ENCODE assay signal across 8 cellular contexts in the genomic region with DNA sequence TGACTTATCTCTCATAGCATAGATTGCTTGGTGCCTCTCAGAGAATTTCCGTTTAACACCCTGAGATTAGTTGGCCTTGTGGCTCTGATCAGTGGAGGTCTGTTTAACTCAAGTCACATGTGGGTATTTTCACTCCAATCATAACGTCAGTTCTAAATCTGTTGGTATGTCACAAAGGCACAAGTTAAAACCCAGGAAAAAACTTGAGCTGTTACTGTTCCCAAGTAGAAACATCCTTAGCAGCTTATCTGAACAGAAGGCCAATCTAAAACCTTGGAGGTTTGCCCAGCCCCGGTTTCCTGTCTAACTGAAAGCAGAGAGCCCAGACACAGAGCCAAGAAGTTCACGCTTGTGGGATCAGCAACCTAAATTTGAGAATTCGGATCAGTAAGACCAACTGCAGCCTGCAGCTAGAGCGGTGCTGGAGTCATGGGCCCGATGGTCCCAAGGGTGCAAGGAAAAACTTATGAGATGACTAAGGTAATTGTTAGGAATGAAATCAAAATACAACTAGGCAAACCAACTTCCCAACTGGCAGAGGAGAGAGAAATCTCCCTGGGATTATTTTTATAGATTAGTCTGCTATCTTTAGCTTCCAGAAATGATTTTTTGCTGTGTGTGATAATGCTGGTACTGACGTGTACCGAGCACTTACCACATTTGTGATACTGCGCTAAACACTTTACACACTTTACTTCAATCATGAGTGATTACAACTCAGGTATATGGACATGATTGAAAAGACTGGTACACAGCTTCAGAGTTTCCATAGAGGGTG.
A peak's percentile ranks its signal among the peaks of the same experiment; 100 is the strongest.
DNase-seq lines count a peak whose midpoint lies in the region; ATAC-seq and TF ChIP-seq lines count a peak whose summit lies in the region.

No MANE protein-coding gene starts in this region.

- peak overlapping the region; percentile 67 for H3K4me2 ChIP-seq in GM23248 (ENCODE audit: unreplicated experiment)

- TF ChIP-seq CTCF in left ventricle myocardium inferior (IDR thresholded peaks at IDR 0.05; ENCODE audit: borderline replicate concordance) (no peak), RWPE1 (conservative IDR thresholded peaks at IDR 0.05; ENCODE audit: low read depth) (no peak), WTC11 (IDR thresholded peaks at IDR 0.05) (no peak)

- H3K27me3 ChIP-seq in GM23248 (replicated peaks; ENCODE audit: insufficient read depth) (no peaks in the 10 kb centered on the region), adipocyte (replicated peaks; ENCODE audit: control insufficient read depth, insufficient read depth, low read length) (no peaks in the 10 kb centered on the region), left ventricle myocardium inferior (ENCODE audit: low read depth) (no peaks in the 10 kb centered on the region)

- H3K4me3 Mint-ChIP-seq in WTC11 = no peak overlapping the region

- peak overlapping the region; percentile 43 for H3K4me3 ChIP-seq in GM23248
- H3K4me3 ChIP-seq in adipocyte (ENCODE audit: low read length) = peak overlapping the region; percentile 23
- H3K4me3 ChIP-seq in left ventricle myocardium inferior = peak overlapping the region; percentile 41
- H3K4me3 ChIP-seq in skin epidermis = no peak overlapping the region

- CTCF ChIA-PET in RWPE1 (lab: Yijun Ruan, JAX) (no interaction called here), WTC11 (lab: Charles Lee) (no interaction called here)

- intact Hi-C loops in left ventricle myocardium inferior (cut with micrococcal nuclease) = no loop called here

- peaks cover 44% of the 10 kb centered on the region for H3F3A ChIP-seq in GM23248 (ENCODE audit: insufficient read depth)

- H4K20me1 ChIP-seq in GM23248 (ENCODE audit: insufficient read depth) = no peaks in the 10 kb centered on the region

- 20 to 24% methylated on average over 10 of the region's 10 CpGs for WGBS in GM23248 (ENCODE audit: low coverage in 1 of 2, low lambda C conversion rate in 2 of 2, missing lambda C conversion rate in 2 of 2), 2 experiments

- H3K27me3 Mint-ChIP-seq in WTC11 (ENCODE audit: low read depth) = no peaks in the 10 kb centered on the region

- in situ Hi-C loops in GM23248 (cut with MboI) = no loop called here

- peak; percentile 79 for DNase-seq in GM23248
- peak; percentile 95 for DNase-seq in adipocyte (ENCODE audit: low read depth)
- peak; percentile 92 for DNase-seq in left ventricle myocardium inferior
- no peak for DNase-seq in RWPE1 (ENCODE audit: low spot score)
- no peak for DNase-seq in WTC11 (ENCODE audit: low spot score)
- no peak for DNase-seq in NCI-H748 treated with DMSO at 0.1 percent for 48 hours (lab: John Stamatoyannopoulos, UW)
- DNase-seq in COR-L47 (lab: John Stamatoyannopoulos, UW) = no peak

- H3K36me3 ChIP-seq in GM23248 (ENCODE audit: low read depth) (no peaks in the 10 kb centered on the region), adipocyte (ENCODE audit: control insufficient read depth, insufficient read depth, low read length, severe bottlenecking) (no peaks in the 10 kb centered on the region), left ventricle myocardium inferior (no peaks in the 10 kb centered on the region)

- peaks cover 7% of the 10 kb centered on the region; the same call in 1 of the 2 replicates for H3K9me3 Mint-ChIP-seq in WTC11

- peaks cover 7% of the 10 kb centered on the region for H3K4me1 Mint-ChIP-seq in WTC11

- no peaks in the 10 kb centered on the region for H3K36me3 Mint-ChIP-seq in WTC11

- H3K79me2 ChIP-seq in GM23248 (ENCODE audit: insufficient read depth) = no peaks in the 10 kb centered on the region

- H3K27ac ChIP-seq in GM23248 (peak overlapping the region; percentile 42), left ventricle myocardium inferior (replicated peaks) (peak overlapping the region; percentile 90), skin epidermis (peak overlapping the region in 11 of 21 experiments; percentile 4 to 65 (median 31)), RWPE1 (no peak overlapping the region)

- H3K9ac ChIP-seq in GM23248 (peak overlapping the region; percentile 2; the same call in 1 of the 2 replicates), adipocyte (ENCODE audit: low read length) (peak overlapping the region; percentile 43)

- peak overlapping the region; percentile 51 for H2AFZ ChIP-seq in GM23248

- POLR2A ChIA-PET in RWPE1 (lab: Yijun Ruan, JAX; ENCODE audit: low non-redundant PET) = no interaction called here
- POLR2A ChIA-PET in WTC11 (lab: Charles Lee) = interaction anchor here (0.5 kb wide), 1 partner anchor 185 kb away, joined by 3 read pairs; no protein-coding TSS in a partner anchor

- H3K9me2 ChIP-seq in GM23248 (ENCODE audit: insufficient read depth) = no peaks in the 10 kb centered on the region

- H3K9me3 ChIP-seq in GM23248 (ENCODE audit: low read depth) (no peaks in the 10 kb centered on the region), adipocyte (ENCODE audit: control insufficient read depth, low read length) (peaks cover 4% of the 10 kb centered on the region), left ventricle myocardium inferior (replicated peaks) (no peaks in the 10 kb centered on the region)

- no peak overlapping the region for H3K27ac Mint-ChIP-seq in WTC11

- ATAC-seq in WTC11 = no peak

- H3K4me1 ChIP-seq in GM23248 (ENCODE audit: insufficient read depth) = peaks cover 46% of the 10 kb centered on the region
- peaks cover 33% of the 10 kb centered on the region for H3K4me1 ChIP-seq in adipocyte (ENCODE audit: control insufficient read depth, insufficient read depth, low read length)
- H3K4me1 ChIP-seq in left ventricle myocardium inferior = peaks cover 60% of the 10 kb centered on the region

TF ChIP-seq in WTC11, 78 proteins besides CTCF, POLR2A, EP300 and RAD21 (continues in another document):
- TF ChIP-seq FOXJ3 (CRISPR knock-in tag; IDR thresholded peaks at IDR 0.05; ENCODE audit: borderline replicate concordance) (no peak), HMGA2 (CRISPR knock-in tag; IDR thresholded peaks at IDR 0.05) (no peak), EMX1 (CRISPR knock-in tag; IDR thresholded peaks at IDR 0.05) (no peak), ZNF219 (CRISPR knock-in tag; IDR thresholded peaks at IDR 0.05; ENCODE audit: borderline replicate concordance) (no peak), CREM (CRISPR knock-in tag; IDR thresholded peaks at IDR 0.05) (no peak), ESRRA (CRISPR knock-in tag; IDR thresholded peaks at IDR 0.05; ENCODE audit: borderline replicate concordance) (no peak), FOXP1 (CRISPR knock-in tag; IDR thresholded peaks at IDR 0.05; ENCODE audit: borderline replicate concordance) (no peak)
- TF ChIP-seq, protein P1, sequence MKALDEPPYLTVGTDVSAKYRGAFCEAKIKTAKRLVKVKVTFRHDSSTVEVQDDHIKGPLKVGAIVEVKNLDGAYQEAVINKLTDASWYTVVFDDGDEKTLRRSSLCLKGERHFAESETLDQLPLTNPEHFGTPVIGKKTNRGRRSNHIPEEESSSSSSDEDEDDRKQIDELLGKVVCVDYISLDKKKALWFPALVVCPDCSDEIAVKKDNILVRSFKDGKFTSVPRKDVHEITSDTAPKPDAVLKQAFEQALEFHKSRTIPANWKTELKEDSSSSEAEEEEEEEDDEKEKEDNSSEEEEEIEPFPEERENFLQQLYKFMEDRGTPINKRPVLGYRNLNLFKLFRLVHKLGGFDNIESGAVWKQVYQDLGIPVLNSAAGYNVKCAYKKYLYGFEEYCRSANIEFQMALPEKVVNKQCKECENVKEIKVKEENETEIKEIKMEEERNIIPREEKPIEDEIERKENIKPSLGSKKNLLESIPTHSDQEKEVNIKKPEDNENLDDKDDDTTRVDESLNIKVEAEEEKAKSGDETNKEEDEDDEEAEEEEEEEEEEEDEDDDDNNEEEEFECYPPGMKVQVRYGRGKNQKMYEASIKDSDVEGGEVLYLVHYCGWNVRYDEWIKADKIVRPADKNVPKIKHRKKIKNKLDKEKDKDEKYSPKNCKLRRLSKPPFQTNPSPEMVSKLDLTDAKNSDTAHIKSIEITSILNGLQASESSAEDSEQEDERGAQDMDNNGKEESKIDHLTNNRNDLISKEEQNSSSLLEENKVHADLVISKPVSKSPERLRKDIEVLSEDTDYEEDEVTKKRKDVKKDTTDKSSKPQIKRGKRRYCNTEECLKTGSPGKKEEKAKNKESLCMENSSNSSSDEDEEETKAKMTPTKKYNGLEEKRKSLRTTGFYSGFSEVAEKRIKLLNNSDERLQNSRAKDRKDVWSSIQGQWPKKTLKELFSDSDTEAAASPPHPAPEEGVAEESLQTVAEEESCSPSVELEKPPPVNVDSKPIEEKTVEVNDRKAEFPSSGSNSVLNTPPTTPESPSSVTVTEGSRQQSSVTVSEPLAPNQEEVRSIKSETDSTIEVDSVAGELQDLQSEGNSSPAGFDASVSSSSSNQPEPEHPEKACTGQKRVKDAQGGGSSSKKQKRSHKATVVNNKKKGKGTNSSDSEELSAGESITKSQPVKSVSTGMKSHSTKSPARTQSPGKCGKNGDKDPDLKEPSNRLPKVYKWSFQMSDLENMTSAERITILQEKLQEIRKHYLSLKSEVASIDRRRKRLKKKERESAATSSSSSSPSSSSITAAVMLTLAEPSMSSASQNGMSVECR (CRISPR knock-in tag; IDR thresholded peaks at IDR 0.05; ENCODE audit: borderline replicate concordance) = no peak
- TF ChIP-seq, protein P2, sequence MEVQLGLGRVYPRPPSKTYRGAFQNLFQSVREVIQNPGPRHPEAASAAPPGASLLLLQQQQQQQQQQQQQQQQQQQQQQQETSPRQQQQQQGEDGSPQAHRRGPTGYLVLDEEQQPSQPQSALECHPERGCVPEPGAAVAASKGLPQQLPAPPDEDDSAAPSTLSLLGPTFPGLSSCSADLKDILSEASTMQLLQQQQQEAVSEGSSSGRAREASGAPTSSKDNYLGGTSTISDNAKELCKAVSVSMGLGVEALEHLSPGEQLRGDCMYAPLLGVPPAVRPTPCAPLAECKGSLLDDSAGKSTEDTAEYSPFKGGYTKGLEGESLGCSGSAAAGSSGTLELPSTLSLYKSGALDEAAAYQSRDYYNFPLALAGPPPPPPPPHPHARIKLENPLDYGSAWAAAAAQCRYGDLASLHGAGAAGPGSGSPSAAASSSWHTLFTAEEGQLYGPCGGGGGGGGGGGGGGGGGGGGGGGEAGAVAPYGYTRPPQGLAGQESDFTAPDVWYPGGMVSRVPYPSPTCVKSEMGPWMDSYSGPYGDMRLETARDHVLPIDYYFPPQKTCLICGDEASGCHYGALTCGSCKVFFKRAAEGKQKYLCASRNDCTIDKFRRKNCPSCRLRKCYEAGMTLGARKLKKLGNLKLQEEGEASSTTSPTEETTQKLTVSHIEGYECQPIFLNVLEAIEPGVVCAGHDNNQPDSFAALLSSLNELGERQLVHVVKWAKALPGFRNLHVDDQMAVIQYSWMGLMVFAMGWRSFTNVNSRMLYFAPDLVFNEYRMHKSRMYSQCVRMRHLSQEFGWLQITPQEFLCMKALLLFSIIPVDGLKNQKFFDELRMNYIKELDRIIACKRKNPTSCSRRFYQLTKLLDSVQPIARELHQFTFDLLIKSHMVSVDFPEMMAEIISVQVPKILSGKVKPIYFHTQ (CRISPR knock-in tag; IDR thresholded peaks at IDR 0.05) = no peak
- TF ChIP-seq, protein P3, sequence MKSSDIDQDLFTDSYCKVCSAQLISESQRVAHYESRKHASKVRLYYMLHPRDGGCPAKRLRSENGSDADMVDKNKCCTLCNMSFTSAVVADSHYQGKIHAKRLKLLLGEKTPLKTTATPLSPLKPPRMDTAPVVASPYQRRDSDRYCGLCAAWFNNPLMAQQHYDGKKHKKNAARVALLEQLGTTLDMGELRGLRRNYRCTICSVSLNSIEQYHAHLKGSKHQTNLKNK (CRISPR knock-in tag; IDR thresholded peaks at IDR 0.05) = no peak

Comparison
In these comparisons a context has a peak if more than half of its experiments do, and no peak if none do; other contexts are left out.
1. DNase-seq: peak in GM23248 (single experiment), adipocyte (single experiment) and left ventricle myocardium inferior (single experiment); none in RWPE1 (single experiment), WTC11 (single experiment), NCI-H748 treated with DMSO at 0.1 percent for 48 hours (single experiment) and COR-L47 (single experiment).
2. H3K4me3 ChIP-seq: peak in GM23248 (single experiment), adipocyte (single experiment) and left ventricle myocardium inferior (single experiment); none in skin epidermis (0 of 7).